In the genomic region with DNA sequence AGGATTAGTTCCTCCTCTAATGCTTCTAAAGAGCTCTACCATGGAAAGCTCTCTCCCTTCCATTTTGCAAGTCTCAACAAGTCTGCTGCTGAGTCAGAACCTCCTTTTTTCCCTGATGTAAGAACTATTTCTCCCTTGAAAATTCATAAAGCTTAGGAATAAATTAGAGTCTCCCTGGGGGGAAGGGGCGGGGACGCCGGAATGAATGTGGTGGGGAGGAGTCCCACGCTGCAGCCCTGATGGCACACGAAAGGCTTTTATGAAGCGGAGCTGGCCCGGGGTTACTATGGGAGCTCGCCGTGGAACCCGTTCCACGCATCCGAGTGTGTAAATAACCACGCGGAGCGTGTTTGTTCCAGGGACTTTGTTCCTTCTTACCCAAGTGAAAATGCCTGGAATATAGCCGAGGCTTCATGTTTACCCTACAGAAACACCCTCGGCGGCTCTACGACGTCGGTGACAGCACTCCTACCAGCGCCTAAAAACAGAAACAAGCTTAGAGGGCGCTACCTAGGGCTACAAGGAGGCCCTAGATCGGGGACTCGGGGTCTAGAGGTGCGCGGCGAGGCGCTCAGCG, we compare ENCODE assay signal across 8 cellular contexts. TPM values are rescaled to one million over a fixed set of nuclear protein-coding genes. Genes with fewer than 3 reads are reported as not detected.
DNase-seq lines count a peak whose midpoint lies in the region; ATAC-seq and TF ChIP-seq lines count a peak whose summit lies in the region.

No MANE protein-coding gene starts in this region.

- TF ChIP-seq CTCF in Caco-2 (IDR thresholded peaks at IDR 0.05; ENCODE audit: insufficient read depth in 1 of 2, low read depth in 1 of 2, low read length in 1 of 2, severe bottlenecking in 1 of 2, unreplicated experiment in 1 of 2) (no peak), RWPE1 (conservative IDR thresholded peaks at IDR 0.05; ENCODE audit: low read depth) (no peak), osteoblast (IDR thresholded peaks at IDR 0.05; ENCODE audit: extremely low read depth, low read depth, low read length) (no peak), tibial artery (IDR thresholded peaks at IDR 0.05) (no peak)

- POLR2A ChIA-PET in Caco-2 (lab: Charles Lee) (no interaction called here), RWPE1 (lab: Yijun Ruan, JAX; ENCODE audit: low non-redundant PET) (no interaction called here)
- POLR2A ChIA-PET in activated naive CD8-positive, alpha-beta T cell treated with anti-CD3 and anti-CD28 coated beads, Interleukin-2, amount 10 ng/mL, durations not matched to agents 7 days and 5 days (lab: Charles Lee), result interaction anchor here (1.0 to 1.2 kb wide), 4 partner anchors 13 to 653 kb away, joined by 3 read pairs; no protein-coding TSS in a partner anchor

- no peaks in the 10 kb centered on the region for H3K4me1 Mint-ChIP-seq in Caco-2 (ENCODE audit: low read depth, unreplicated experiment)
- peaks cover 13% of the 10 kb centered on the region for H3K4me1 Mint-ChIP-seq in activated naive CD8-positive, alpha-beta T cell treated with anti-CD3 and anti-CD28 coated beads, Interleukin-2, amount 10 ng/mL, durations not matched to agents 7 days and 5 days

- H3K36me3 ChIP-seq in Caco-2 (ENCODE audit: control insufficient read depth, insufficient read depth, low read length) (no peaks in the 10 kb centered on the region), osteoblast (ENCODE audit: insufficient read depth, low read length) (no peaks in the 10 kb centered on the region), tibial artery (no peaks in the 10 kb centered on the region)

- H4K20me1 ChIP-seq in osteoblast (ENCODE audit: insufficient read depth, low read length), result peaks cover 17% of the 10 kb centered on the region

- peak overlapping the region; percentile 99 for H3K27ac ChIP-seq in RWPE1
- H3K27ac ChIP-seq in osteoblast (ENCODE audit: low read depth, low read length), result peak overlapping the region; percentile 99
- peak overlapping the region; percentile 99 to 100 for H3K27ac ChIP-seq in tibial artery

- no TSS peak for BruUV-seq in Caco-2 (replicated peaks; lab: Mats Ljungman, UMichigan)

- H3K4me3 ChIP-seq in Caco-2 (ENCODE audit: low read depth, low read length) (peak overlapping the region; percentile 52), osteoblast (ENCODE audit: insufficient read depth, low read length) (peak overlapping the region; percentile 99), tibial artery (peak overlapping the region; percentile 93 to 95)

- no peaks in the 10 kb centered on the region for H3K36me3 Mint-ChIP-seq in Caco-2 (ENCODE audit: insufficient read depth, unreplicated experiment)
- H3K36me3 Mint-ChIP-seq in activated naive CD8-positive, alpha-beta T cell treated with anti-CD3 and anti-CD28 coated beads, Interleukin-2, amount 10 ng/mL, durations not matched to agents 7 days and 5 days, result peaks cover 8% of the 10 kb centered on the region

- no peaks in the 10 kb centered on the region for H3K9me3 Mint-ChIP-seq in Caco-2 (ENCODE audit: unreplicated experiment)
- H3K9me3 Mint-ChIP-seq in activated naive CD8-positive, alpha-beta T cell treated with anti-CD3 and anti-CD28 coated beads, Interleukin-2, amount 10 ng/mL, durations not matched to agents 7 days and 5 days, result peaks cover 2% of the 10 kb centered on the region

- H3K79me2 ChIP-seq in osteoblast (ENCODE audit: insufficient read depth, low read length), result peaks cover 29% of the 10 kb centered on the region

- DNase-seq in Caco-2, result peak; percentile 7 to 35
- DNase-seq in RWPE1 (ENCODE audit: low spot score), result peak; percentile 78
- peak; percentile 66 for DNase-seq in activated naive CD8-positive, alpha-beta T cell treated with anti-CD3 and anti-CD28 coated beads, Interleukin-2, amount 10 ng/mL, durations not matched to agents 7 days and 5 days
- DNase-seq in Right ventricle myocardium superior, result peak; percentile 88
- peak; percentile 94 for DNase-seq in osteoblast (ENCODE audit: insufficient read length, low spot score, missing footprints)
- peak; percentile 88 to 95 for DNase-seq in tibial artery

- intact Hi-C loops in Caco-2 (cut with micrococcal nuclease; ENCODE audit: unreplicated experiment) (no loop called here), Right ventricle myocardium superior (cut with DNase I) (loop anchor here (10.0 kb wide), 1 partner anchor 247 kb away; no protein-coding TSS in a partner anchor), tibial artery (cut with DNase I; ENCODE audit: low total_unique reads) (loop anchor here (10.0 kb wide), 2 partner anchors 147 to 423 kb away; a partner anchor contains a TSS)

- H3K4me1 ChIP-seq in Caco-2, result 0 out of 2 replicates have a peak, but pooled peaks cover 5% of the 10 kb centered on the region
- H3K4me1 ChIP-seq in osteoblast (ENCODE audit: insufficient read depth, low read length), result peaks cover 12% of the 10 kb centered on the region
- H3K4me1 ChIP-seq in tibial artery, result peaks cover 0 to 14% (median 0%) of the 10 kb centered on the region in 4 donors

- H3K27ac Mint-ChIP-seq in Caco-2 (ENCODE audit: unreplicated experiment), result no peak overlapping the region
- H3K27ac Mint-ChIP-seq in activated naive CD8-positive, alpha-beta T cell treated with anti-CD3 and anti-CD28 coated beads, Interleukin-2, amount 10 ng/mL, durations not matched to agents 7 days and 5 days, result peak overlapping the region; percentile 95

- no peaks in the 10 kb centered on the region for H3K9me3 ChIP-seq in Caco-2
- H3K9me3 ChIP-seq in osteoblast (ENCODE audit: low read depth, low read length), result no peaks in the 10 kb centered on the region
- H3K9me3 ChIP-seq in tibial artery, result no peaks in the 10 kb centered on the region

- ATAC-seq in GM19468 (IDR thresholded peaks at IDR 0.05; ENCODE audit: extremely low read depth, unreplicated experiment) (peak; percentile 4), HG03575 (IDR thresholded peaks at IDR 0.05; ENCODE audit: extremely low read depth, insufficient number of reproducible peaks, low FRiP score, unreplicated experiment) (peak; percentile 19), Right ventricle myocardium superior (ENCODE audit: poor library complexity) (peak; percentile 20)
- peak; percentile 29 for ATAC-seq in activated naive CD8-positive, alpha-beta T cell treated with anti-CD3 and anti-CD28 coated beads, Interleukin-2, amount 10 ng/mL, durations not matched to agents 7 days and 5 days (ENCODE audit: low read depth)

- CTCF ChIA-PET in Caco-2 (lab: Charles Lee), result interaction anchor here (0.6 kb wide), 1 partner anchor 53 kb away, joined by 11 read pairs; no protein-coding TSS in a partner anchor
- CTCF ChIA-PET in RWPE1 (lab: Yijun Ruan, JAX), result interaction anchor here (0.7 to 0.9 kb wide), 2 partner anchors 252 to 393 kb away, joined by 3 to 4 read pairs; no protein-coding TSS in a partner anchor

- H3K27me3 Mint-ChIP-seq in Caco-2 (ENCODE audit: insufficient read depth, unreplicated experiment), result peaks cover 22% of the 10 kb centered on the region
- H3K27me3 Mint-ChIP-seq in activated naive CD8-positive, alpha-beta T cell treated with anti-CD3 and anti-CD28 coated beads, Interleukin-2, amount 10 ng/mL, durations not matched to agents 7 days and 5 days, result no peaks in the 10 kb centered on the region

- H3K27me3 ChIP-seq in Caco-2 (replicated peaks; ENCODE audit: control insufficient read depth, insufficient read depth, low read length) (no peaks in the 10 kb centered on the region; the same call in 1 of the 2 replicates), osteoblast (ENCODE audit: insufficient read depth, low read length) (no peaks in the 10 kb centered on the region), tibial artery (no peaks in the 10 kb centered on the region)

- H2AFZ ChIP-seq in osteoblast (ENCODE audit: low read length), result peak overlapping the region; percentile 81

- peak overlapping the region; percentile 71 for H3K4me3 Mint-ChIP-seq in Caco-2 (ENCODE audit: unreplicated experiment)
- peak overlapping the region; percentile 95 for H3K4me3 Mint-ChIP-seq in activated naive CD8-positive, alpha-beta T cell treated with anti-CD3 and anti-CD28 coated beads, Interleukin-2, amount 10 ng/mL, durations not matched to agents 7 days and 5 days

- peak overlapping the region; percentile 93 for H3K4me2 ChIP-seq in osteoblast (ENCODE audit: insufficient read depth, low read length)

RNA-seq across cellular contexts. Expression of a gene that starts 0.9 kb away (rescaled TPM):
- total RNA-seq in Caco-2 (2022) (0.18 and 0.28 TPM in 2 replicates), Right ventricle myocardium superior (26.2 TPM), osteoblast (23.9 and 27.7 TPM in 2 replicates)
- 10 to 100 TPM; 14.7 to 15.0 TPM for total RNA-seq in activated naive CD8-positive, alpha-beta T cell treated with anti-CD3 and anti-CD28 coated beads, Interleukin-2, amount 10 ng/mL, durations not matched to agents 7 days and 5 days

Comparison
In these comparisons a context has a peak if more than half of its experiments do, and no peak if none do; other contexts are left out.
1. Peak in every context shown above with its lines: DNase-seq, ATAC-seq, H3K4me3 ChIP-seq and H3K27ac ChIP-seq.
2. DNase-seq: peak in every context shown above with its lines; median percentile 94 in osteoblast; 92 in tibial artery; 88 in Right ventricle myocardium superior; 78 in RWPE1; 66 in activated naive CD8-positive, alpha-beta T cell treated with anti-CD3 and anti-CD28 coated beads, Interleukin-2, amount 10 ng/mL, durations not matched to agents 7 days and 5 days; 21 in Caco-2.
3. RNA of a gene that starts 0.9 kb away (total RNA-seq): 26.2 TPM in Right ventricle myocardium superior (single experiment), 23.9 to 27.7 TPM in osteoblast and 14.7 to 15.0 TPM in activated naive CD8-positive, alpha-beta T cell treated with anti-CD3 and anti-CD28 coated beads, Interleukin-2, amount 10 ng/mL, durations not matched to agents 7 days and 5 days; 0.18 to 0.28 TPM in Caco-2; every median in the first group is over 10 times any median in the second.